ENCODE assay signal across 16 cellular contexts in genomic region chr7:26179826-26180497, GRCh38. TPM values are rescaled to one million over a fixed set of nuclear protein-coding genes. Genes with fewer than 3 reads are reported as not detected.
DNase-seq lines count a peak whose midpoint lies in the region; ATAC-seq and TF ChIP-seq lines count a peak whose summit lies in the region.
"Had no signal": no experiment of that assay in that cellular context is flagged by ENCODE, and none has a peak within 500 bp of the region (broad histone marks: within the 10 kb centered on the region; RNA-seq: fewer than 3 reads in every experiment).

No MANE protein-coding gene starts in this region.

- TF ChIP-seq CTCF in left ventricle myocardium inferior (IDR thresholded peaks at IDR 0.05; ENCODE audit: borderline replicate concordance), result no peak
- TF ChIP-seq CTCF in upper lobe of right lung (IDR thresholded peaks at IDR 0.05), result no peak

- H3K4me3 ChIP-seq in left ventricle myocardium inferior (no peak overlapping the region), SK-N-MC (no peak overlapping the region), upper lobe of right lung (no peak overlapping the region)
- H3K4me3 ChIP-seq: BLaER1 treated with 17β-estradiol and CSF1 and Interleukin-3, amounts not matched to agents 10 nM and 100 nM; gastrocnemius medialis had no signal

- H3K9ac ChIP-seq in SK-N-MC (ENCODE audit: insufficient read length), result no peak overlapping the region
- H3K9ac ChIP-seq: BLaER1 treated with 17β-estradiol and CSF1 and Interleukin-3, amounts not matched to agents 10 nM and 100 nM had no signal

- DNase-seq in left ventricle myocardium superior, result no peak
- no peak for DNase-seq in left ventricle myocardium inferior
- DNase-seq in SK-N-MC (ENCODE audit: low read depth, low spot score), result no peak
- DNase-seq in left lobe of liver (ENCODE audit: low spot score), result no peak
- no peak for DNase-seq in upper lobe of right lung
- DNase-seq in NCI-H1694 treated with DMSO at 0.1 percent for 48 hours (lab: John Stamatoyannopoulos, UW), result no peak
- DNase-seq in dedifferentiated amniotic fluid mesenchymal stem cell (ENCODE audit: extremely low spot score), result no peak
- DNase-seq in H4 (ENCODE audit: low spot score), result no peak
- DNase-seq: activated CD8-positive, alpha-beta memory T cell treated with anti-CD3 and anti-CD28 coated beads, Interleukin-2, amount 50 U/mL, for 48 hours; effector CD8-positive, alpha-beta T cell; gastrocnemius medialis; NCI-H2081; SHP77 treated with DMSO at 0.1 percent for 48 hours; stimulated activated CD4-positive, alpha-beta T cell treated with anti-CD3 and anti-CD28 coated beads, Interleukin-2, amount 100 ng/mL, for 48 hours; stimulated activated naive CD4-positive, alpha-beta T cell treated with Interleukin-2 at 50 U/mL for 16 hours had no signal

- H3K36me3 ChIP-seq in left ventricle myocardium inferior (peaks cover 7% of the 10 kb centered on the region), SK-N-MC (ENCODE audit: insufficient read depth, low read length) (no peaks in the 10 kb centered on the region), upper lobe of right lung (no peaks in the 10 kb centered on the region)
- H3K36me3 ChIP-seq: gastrocnemius medialis had no signal

- H3K27me3 ChIP-seq in left ventricle myocardium inferior (ENCODE audit: low read depth) (no peaks in the 10 kb centered on the region), upper lobe of right lung (no peaks in the 10 kb centered on the region)
- H3K27me3 ChIP-seq: BLaER1 treated with 17β-estradiol and CSF1 and Interleukin-3, amounts not matched to agents 10 nM and 100 nM; gastrocnemius medialis had no signal

- H3K4me1 ChIP-seq in left ventricle myocardium inferior (peaks cover 36% of the 10 kb centered on the region), upper lobe of right lung (peaks cover 14% of the 10 kb centered on the region)
- H3K4me1 ChIP-seq: BLaER1 treated with 17β-estradiol and CSF1 and Interleukin-3, amounts not matched to agents 10 nM and 100 nM had no signal

- H3K9me3 ChIP-seq in left ventricle myocardium inferior (replicated peaks) (no peaks in the 10 kb centered on the region), SK-N-MC (ENCODE audit: low read depth, low read length) (no peaks in the 10 kb centered on the region), upper lobe of right lung (no peaks in the 10 kb centered on the region)
- H3K9me3 ChIP-seq: gastrocnemius medialis had no signal

- intact Hi-C loops in left ventricle myocardium superior (cut with micrococcal nuclease) (no loop called here), left ventricle myocardium inferior (cut with micrococcal nuclease) (no loop called here), upper lobe of right lung (cut with DNase I) (no loop called here)

- H3K27ac ChIP-seq in left ventricle myocardium inferior (replicated peaks) (no peak overlapping the region), SK-N-MC (0 out of 2 replicates have a peak overlapping the region, but pooled peaks have one; percentile 7), upper lobe of right lung (no peak overlapping the region)

- peak; percentile 10 for ATAC-seq in left ventricle myocardium superior
- peak; percentile 23 for ATAC-seq in left lobe of liver
- ATAC-seq in upper lobe of right lung, result peak; percentile 25

RNA-seq across cellular contexts. Expression of gene HNRNPA2B1, which starts 20.6 kb away (rescaled TPM):
- total RNA-seq in left ventricle myocardium superior (430 TPM), left ventricle myocardium inferior (398 TPM), left lobe of liver (161 TPM), upper lobe of right lung (343 TPM)
- total RNA-seq in H4 (2014; rRNA removed; shearing (Covaris generic)), result 178 and 335 TPM in 2 replicates

RNA-seq across cellular contexts. Expression of gene CBX3, which starts 21.6 kb away (rescaled TPM):
- total RNA-seq in left ventricle myocardium superior (61.3 TPM), left ventricle myocardium inferior (58.5 TPM), left lobe of liver (24.7 TPM), upper lobe of right lung (83.8 TPM)
- total RNA-seq in H4 (2014; rRNA removed; shearing (Covaris generic)), result 516 and 552 TPM in 2 replicates

RNA-seq across cellular contexts. Expression of gene NFE2L3, which starts 28.0 kb away (rescaled TPM):
- total RNA-seq in left ventricle myocardium superior (0.94 TPM), left ventricle myocardium inferior (0.99 TPM), left lobe of liver (0.45 TPM), upper lobe of right lung (4.1 TPM)
- 34.1 and 34.9 TPM in 2 replicates for total RNA-seq in H4 (2014; rRNA removed; shearing (Covaris generic))
